In the genomic region with DNA sequence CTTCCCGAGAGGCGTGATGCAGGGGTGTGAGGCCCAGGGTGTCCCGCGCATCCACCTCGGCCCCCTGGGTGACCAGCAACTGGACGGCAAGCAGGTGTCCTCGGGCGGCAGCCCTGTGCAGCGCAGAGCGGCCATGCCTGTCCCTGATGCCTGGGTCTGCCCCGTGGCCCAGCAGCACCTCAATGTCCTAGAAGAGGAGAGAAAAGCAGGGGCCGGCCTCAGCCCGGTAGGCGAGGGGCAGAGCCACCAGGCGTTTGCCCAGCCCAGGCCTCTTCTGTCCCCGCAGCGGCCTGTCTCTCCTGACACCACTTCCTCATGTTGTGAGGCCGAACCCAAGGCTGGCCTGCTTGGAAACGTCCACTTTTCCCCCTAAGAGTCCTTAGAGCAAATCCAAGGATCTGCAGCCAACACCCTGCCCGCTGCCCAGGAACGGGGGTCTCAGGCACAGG, we compare ENCODE assay signal across 14 cellular contexts. TPM values are rescaled to one million over a fixed set of nuclear protein-coding genes. Genes with fewer than 3 reads are reported as not detected.
DNase-seq lines count a peak whose midpoint lies in the region; ATAC-seq and TF ChIP-seq lines count a peak whose summit lies in the region.
"Had no signal": no experiment of that assay in that cellular context is flagged by ENCODE, and none has a peak within 500 bp of the region (broad histone marks: within the 10 kb centered on the region; RNA-seq: fewer than 3 reads in every experiment).

No MANE protein-coding gene starts in this region.

- TF ChIP-seq CTCF in RWPE2 (IDR thresholded peaks at IDR 0.05; ENCODE audit: poor library complexity, severe bottlenecking) (no peak), upper lobe of left lung (IDR thresholded peaks at IDR 0.05) (no peak), thyroid gland (IDR thresholded peaks at IDR 0.05) (no peak)

- intact Hi-C loops in thyroid gland (cut with DNase I): no loop called here

- H3K27ac ChIP-seq in RWPE2 (ENCODE audit: poor library complexity, severe bottlenecking) (peak overlapping the region; percentile 75), esophagus (ENCODE audit: low read depth in 2 of 2, low read length in 1 of 2) (peak overlapping the region; percentile 70 to 81), upper lobe of left lung (peak overlapping the region; percentile 38 to 83 (median 76)), thyroid gland (peak overlapping the region in 1 of 3 donors; percentile 38)
- H3K27ac ChIP-seq: right lobe of liver had no signal

- TF ChIP-seq EP300 in upper lobe of left lung (IDR thresholded peaks at IDR 0.05): no peak

- ATAC-seq in RWPE2 (ENCODE audit: low read depth) (no peak), upper lobe of left lung (ENCODE audit: low FRiP score in 2 of 2) (peak; percentile 9 to 38)

- H3K36me3 ChIP-seq in RWPE2 (ENCODE audit: low read depth) (no peaks in the 10 kb centered on the region), esophagus (ENCODE audit: control insufficient read depth in 2 of 2, insufficient read depth in 2 of 2, low read length in 1 of 2) (no peaks in the 10 kb centered on the region), mucosa of stomach (ENCODE audit: control insufficient read depth, insufficient read depth, low read length) (no peaks in the 10 kb centered on the region), upper lobe of left lung (no peaks in the 10 kb centered on the region), thyroid gland (no peaks in the 10 kb centered on the region)
- H3K36me3 ChIP-seq: right lobe of liver had no signal

- H3K4me1 ChIP-seq in RWPE2 (ENCODE audit: insufficient read depth, poor library complexity, severe bottlenecking) (peaks cover 25% of the 10 kb centered on the region), esophagus (ENCODE audit: control insufficient read depth in 2 of 2, insufficient read depth in 2 of 2, low read length in 1 of 2) (peaks cover 18 to 23% of the 10 kb centered on the region in 2 donors), mucosa of stomach (ENCODE audit: control insufficient read depth, insufficient read depth, low read length) (peaks cover 11% of the 10 kb centered on the region), upper lobe of left lung (peaks cover 0 to 38% (median 20%) of the 10 kb centered on the region in 4 donors), thyroid gland (peaks cover 0 to 6% of the 10 kb centered on the region in 2 donors)
- H3K4me1 ChIP-seq: right lobe of liver had no signal

- DNase-seq in RWPE2 (ENCODE audit: low spot score) (no peak), upper lobe of left lung (peak in 1 of 2 donors; percentile 37), thyroid gland (no peak), inferior parietal cortex (ENCODE audit: extremely low spot score) (no peak), foreskin melanocyte (no peak)
- DNase-seq: activated CD4-positive, alpha-beta T cell treated with anti-CD3 and anti-CD28 coated beads, Interleukin-2, amount 50 U/mL, for 48 hours; activated naive CD4-positive, alpha-beta T cell treated with anti-CD3 and anti-CD28 coated beads, Interleukin-2, amount 50 U/mL, for 16 hours; DND-41; NCI-H748 treated with DMSO at 0.1 percent for 48 hours; right lobe of liver; SW 1271 had no signal

- TF ChIP-seq POLR2A in upper lobe of left lung (IDR thresholded peaks at IDR 0.05) (no peak), thyroid gland (IDR thresholded peaks at IDR 0.05) (no peak)

- H3K9ac ChIP-seq in mucosa of stomach (ENCODE audit: low read length): peak overlapping the region; percentile 39

- H3K9me3 ChIP-seq in RWPE2 (ENCODE audit: severe bottlenecking) (no peaks in the 10 kb centered on the region), esophagus (ENCODE audit: control insufficient read depth in 2 of 2, insufficient read depth in 1 of 2, low read depth in 1 of 2, low read length in 1 of 2) (no peaks in the 10 kb centered on the region), mucosa of stomach (ENCODE audit: control insufficient read depth, low read length) (no peaks in the 10 kb centered on the region), upper lobe of left lung (no peaks in the 10 kb centered on the region), thyroid gland (no peaks in the 10 kb centered on the region)
- H3K9me3 ChIP-seq: right lobe of liver had no signal

- no peak overlapping the region for H3K4me3 ChIP-seq in RWPE2 (ENCODE audit: severe bottlenecking)
- H3K4me3 ChIP-seq in esophagus (ENCODE audit: low read depth in 1 of 2, low read length in 2 of 2): peak overlapping the region; percentile 45 to 62
- no peak overlapping the region for H3K4me3 ChIP-seq in mucosa of stomach (ENCODE audit: low read length)
- H3K4me3 ChIP-seq in upper lobe of left lung: peak overlapping the region in 3 of 4 donors; percentile 46 to 61 (median 57)
- no peak overlapping the region for H3K4me3 ChIP-seq in thyroid gland (replicated peaks in 1 of 3)

- H3K27me3 ChIP-seq in RWPE2 (ENCODE audit: insufficient read depth, poor library complexity, severe bottlenecking) (no peaks in the 10 kb centered on the region), esophagus (ENCODE audit: control insufficient read depth in 1 of 2, insufficient read depth in 2 of 2, low read length in 2 of 2) (no peaks in the 10 kb centered on the region), mucosa of stomach (ENCODE audit: control insufficient read depth, insufficient read depth, low read length) (no peaks in the 10 kb centered on the region), upper lobe of left lung (no peaks in the 10 kb centered on the region), thyroid gland (no peaks in the 10 kb centered on the region)
- H3K27me3 ChIP-seq: right lobe of liver had no signal

- 74 to 76% methylated on average over 21 of the region's 21 CpGs for WGBS in esophagus, 2 donors
- 77% methylated on average over 15 of the region's 21 CpGs; no CpG with 5 or more reads in 1 of the 2 donors for WGBS in upper lobe of left lung, 2 donors
- WGBS in thyroid gland, 2 donors: 89 to 90% methylated on average over 16 to 20 of the region's 21 CpGs

RNA-seq across cellular contexts. Expression of a gene that starts 1.7 kb away (rescaled TPM):
- polyA plus RNA-seq in esophagus: 10 to 100 TPM; 10.6 to 12.4 TPM
- total RNA-seq in upper lobe of left lung (10 to 100 TPM; 21.3 to 54.5 (median 34.7) TPM), thyroid gland (1 to 10 TPM; 2.0 to 3.2 (median 2.4) TPM)

RNA-seq across cellular contexts. Expression of a gene that starts 12.3 kb away (rescaled TPM):
- polyA plus RNA-seq in esophagus: 100 to 1,000 TPM in 1 of 2 donors, 10 to 100 TPM in 1; 59.1 to 148 TPM
- total RNA-seq in upper lobe of left lung (100 to 1,000 TPM in 3 of 6 donors, 10 to 100 TPM in 3; 90.7 to 145 (median 101) TPM), thyroid gland (100 to 1,000 TPM; 123 to 199 (median 160) TPM)

RNA-seq across cellular contexts. Expression of a gene that starts 16.1 kb away (rescaled TPM):
- polyA plus RNA-seq in esophagus: 10 to 100 TPM; 21.0 to 21.4 TPM
- total RNA-seq in upper lobe of left lung (100 to 1,000 TPM in 2 of 6 donors, 10 to 100 TPM in 4; 41.8 to 108 (median 62.5) TPM), thyroid gland (10 to 100 TPM; 11.4 to 52.0 (median 30.3) TPM)

RNA-seq across cellular contexts. Expression of a gene that starts 20.3 kb away (rescaled TPM):
- 100 to 1,000 TPM in 1 of 2 donors, 10 to 100 TPM in 1; 97.9 to 210 TPM for polyA plus RNA-seq in esophagus
- total RNA-seq in upper lobe of left lung (100 to 1,000 TPM; 131 to 897 (median 216) TPM), thyroid gland (100 to 1,000 TPM; 167 to 307 (median 215) TPM)

RNA-seq across cellular contexts. Expression of a gene that starts 30.1 kb away (rescaled TPM):
- polyA plus RNA-seq in esophagus: 1 to 10 TPM; 1.8 to 2.1 TPM
- total RNA-seq in upper lobe of left lung: 10 to 100 TPM in 5 of 6 donors, 1 to 10 TPM in 1; 9.2 to 20.9 (median 14.7) TPM
- 10 to 100 TPM in 2 of 4 donors, 1 to 10 TPM in 2; 4.9 to 29.9 (median 15.1) TPM for total RNA-seq in thyroid gland
- total RNA-seq: M059J had no signal

Comparison
In these comparisons a context has a peak if more than half of its experiments do, and no peak if none do; other contexts are left out.
1. H3K4me3 ChIP-seq: peak in esophagus (2 of 2) and upper lobe of left lung (3 of 4); none in RWPE2 (single experiment), mucosa of stomach (single experiment) and thyroid gland (0 of 3).
2. RNA of a gene that starts 1.7 kb away (total RNA-seq): 21.3 to 54.5 TPM in upper lobe of left lung; 2.0 to 3.2 TPM in thyroid gland; every median in the first group is over 4 times any median in the second.